In genomic region chr19:19582471-19582870, GRCh38 we compare ENCODE assay signal across 19 cellular contexts. TPM values are rescaled to one million over a fixed set of nuclear protein-coding genes. Genes with fewer than 3 reads are reported as not detected.
"Had no signal": no experiment of that assay in that cellular context is flagged by ENCODE, and none has a peak within 500 bp of the region (broad histone marks: within the 10 kb centered on the region; RNA-seq: fewer than 3 reads in every experiment).

No MANE protein-coding gene starts in this region.

- H3K4me3 Mint-ChIP-seq: activated naive CD8-positive, alpha-beta T cell treated with anti-CD3 and anti-CD28 coated beads for 36 hours; natural killer cell treated with Interleukin-12 subunit alpha and Interleukin-12 subunit beta and Interleukin-15 and Interleukin-18, amount 100 ng/mL, for 72 hours; stimulated activated memory B cell treated with anti-CD40 and anti-IgM and Interleukin-4, amounts not matched to agents 10 μg/mL and 1 μg/mL and 100 μg/mL, for 72 hours; type B pancreatic cell had no signal

- H3K9me3 Mint-ChIP-seq: activated naive CD8-positive, alpha-beta T cell treated with anti-CD3 and anti-CD28 coated beads for 36 hours; natural killer cell treated with Interleukin-12 subunit alpha and Interleukin-12 subunit beta and Interleukin-15 and Interleukin-18, amount 100 ng/mL, for 72 hours; stimulated activated memory B cell treated with anti-CD40 and anti-IgM and Interleukin-4, amounts not matched to agents 10 μg/mL and 1 μg/mL and 100 μg/mL, for 72 hours; type B pancreatic cell had no signal

- H3K27me3 Mint-ChIP-seq: activated naive CD8-positive, alpha-beta T cell treated with anti-CD3 and anti-CD28 coated beads for 36 hours; natural killer cell treated with Interleukin-12 subunit alpha and Interleukin-12 subunit beta and Interleukin-15 and Interleukin-18, amount 100 ng/mL, for 72 hours; stimulated activated memory B cell treated with anti-CD40 and anti-IgM and Interleukin-4, amounts not matched to agents 10 μg/mL and 1 μg/mL and 100 μg/mL, for 72 hours; type B pancreatic cell had no signal

- H3K27me3 ChIP-seq: cardiac muscle cell, testis had no signal

- H3K27ac Mint-ChIP-seq: activated naive CD8-positive, alpha-beta T cell treated with anti-CD3 and anti-CD28 coated beads for 36 hours; type B pancreatic cell had no signal

- ATAC-seq: lower lobe of right lung; natural killer cell treated with Interleukin-12 subunit alpha and Interleukin-12 subunit beta and Interleukin-15 and Interleukin-18, amount 100 ng/mL, for 72 hours; sciatic nerve; stimulated activated memory B cell treated with anti-CD40 and anti-IgM and Interleukin-4, amounts not matched to agents 10 μg/mL and 1 μg/mL and 100 μg/mL, for 72 hours had no signal

- H3K4me3 ChIP-seq: cardiac muscle cell, lower lobe of right lung, testis had no signal

- H3K36me3 Mint-ChIP-seq: type B pancreatic cell had no signal

- H3K4me1 ChIP-seq: lower lobe of right lung, testis had no signal

- H3K36me3 ChIP-seq: cardiac muscle cell, lower lobe of right lung had no signal

- H3K27ac ChIP-seq: cardiac muscle cell, lower lobe of right lung, testis had no signal

- DNase-seq: activated CD4-positive, alpha-beta T cell treated with anti-CD3 and anti-CD28 coated beads, Interleukin-2, amount 50 U/mL, for 4 hours; activated CD4-positive, CD25-positive, alpha-beta regulatory T cell treated with anti-CD3 and anti-CD28 coated beads, Interleukin-2, amount 50 U/mL, for 72 hours; activated gamma-delta T cell treated with Interleukin-2 at 50 U/mL for 16 hours; activated naive CD8-positive, alpha-beta T cell treated with anti-CD3 and anti-CD28 coated beads for 36 hours; activated T-cell treated with anti-CD3 and anti-CD28 coated beads, Interleukin-2, amount 50 U/mL, for 48 hours; amniotic stem cell; dermis blood vessel endothelial cell; effector memory CD4-positive, alpha-beta T cell; hippocampal formation; left cardiac atrium; lower lobe of right lung; nucleus accumbens; stimulated activated CD4-positive, alpha-beta T cell treated with anti-CD3 and anti-CD28 coated beads, Interleukin-4, amount 100 ng/mL, for 24 hours; testis had no signal

- H3K9me3 ChIP-seq: lower lobe of right lung, testis had no signal

RNA-seq across cellular contexts. Expression of gene PBX4, which starts 36.0 kb away (rescaled TPM):
- total RNA-seq: dermis blood vessel endothelial cell had no signal
